Comparison of ENCODE assay signal across 16 cellular contexts in genomic region chr4:9488796-9489195, GRCh38. TPM values are rescaled to one million over a fixed set of nuclear protein-coding genes. Genes with fewer than 3 reads are reported as not detected.
"Had no signal": no experiment of that assay in that cellular context is flagged by ENCODE, and none has a peak within 500 bp of the region (broad histone marks: within the 10 kb centered on the region; RNA-seq: fewer than 3 reads in every experiment).

No MANE protein-coding gene starts in this region.

RNA-seq across cellular contexts. Expression of gene DEFB131A, which starts 44.6 kb away (rescaled TPM):
- total RNA-seq: stomach, subcutaneous adipose tissue, suprapubic skin, temporal lobe, testis, thoracic aorta, thyroid gland, tibial nerve, transverse colon, upper lobe of left lung, upper lobe of right lung, ureter, urinary bladder, uterus, vagina had no signal
- polyA plus RNA-seq: stomach, thymus, urinary bladder had no signal
